ENCODE assay signal across 21 cellular contexts in genomic region chr1:230044729-230045128, GRCh38. TPM values are rescaled to one million over a fixed set of nuclear protein-coding genes. Genes with fewer than 3 reads are reported as not detected.
DNase-seq lines count a peak whose midpoint lies in the region; ATAC-seq and TF ChIP-seq lines count a peak whose summit lies in the region.
"Had no signal": no experiment of that assay in that cellular context is flagged by ENCODE, and none has a peak within 500 bp of the region (broad histone marks: within the 10 kb centered on the region; RNA-seq: fewer than 3 reads in every experiment).

No MANE protein-coding gene starts in this region.

- no peaks in the 10 kb centered on the region for H3K9me3 ChIP-seq in BLaER1
- no peaks in the 10 kb centered on the region for H3K9me3 ChIP-seq in IMR-90 (ENCODE audit: control insufficient read depth, insufficient read depth, low read length)
- no peaks in the 10 kb centered on the region for H3K9me3 ChIP-seq in neural progenitor cell (ENCODE audit: low read depth)
- H3K9me3 ChIP-seq in suprapubic skin: no peaks in the 10 kb centered on the region
- H3K9me3 ChIP-seq: A549, Caco-2 had no signal

- H3K9ac ChIP-seq in BLaER1 (no peak overlapping the region), IMR-90 (ENCODE audit: low read depth, low read length) (no peak overlapping the region), neural progenitor cell (no peak overlapping the region)

- H3K4me1 Mint-ChIP-seq in neural progenitor cell: peaks cover 7% of the 10 kb centered on the region
- H3K4me1 Mint-ChIP-seq: B cell had no signal

- H3K27me3 ChIP-seq in BLaER1 (no peaks in the 10 kb centered on the region), IMR-90 (ENCODE audit: control insufficient read depth, insufficient read depth, low read length) (peaks cover 14% of the 10 kb centered on the region), neural progenitor cell (no peaks in the 10 kb centered on the region), suprapubic skin (peaks cover 6% of the 10 kb centered on the region)

- intact Hi-C loops in IMR-90 (cut with micrococcal nuclease): no loop called here

- H3K27ac Mint-ChIP-seq in neural progenitor cell: peak overlapping the region; percentile 22
- H3K27ac Mint-ChIP-seq: B cell; CD4-positive, alpha-beta T cell; CD8-positive, alpha-beta T cell had no signal

- CTCF ChIA-PET in IMR-90 (lab: Yijun Ruan, JAX): no interaction called here

- H3K18ac ChIP-seq in IMR-90 (ENCODE audit: low read depth, low read length): no peak overlapping the region

- H2BK5ac ChIP-seq in IMR-90 (ENCODE audit: low read depth, low read length, poor library complexity, severe bottlenecking): no peak overlapping the region

- peaks cover 3% of the 10 kb centered on the region for H3K9me3 Mint-ChIP-seq in neural progenitor cell
- H3K9me3 Mint-ChIP-seq: CD4-positive, alpha-beta T cell; CD8-positive, alpha-beta T cell had no signal

- no peak overlapping the region for H2AFZ ChIP-seq in IMR-90 (replicated peaks; ENCODE audit: low read length, poor library complexity)
- H2AFZ ChIP-seq in neural progenitor cell (replicated peaks): no peak overlapping the region

- no peak overlapping the region for H3K27ac ChIP-seq in BLaER1
- no peak overlapping the region for H3K27ac ChIP-seq in IMR-90 (ENCODE audit: insufficient read depth, low read length)
- no peak overlapping the region for H3K27ac ChIP-seq in neural progenitor cell
- no peak overlapping the region for H3K27ac ChIP-seq in suprapubic skin
- H3K27ac ChIP-seq: 22Rv1, A549, C4-2B had no signal

- H2BK20ac ChIP-seq in IMR-90 (ENCODE audit: low read depth, low read length): no peak overlapping the region

- H4K5ac ChIP-seq in IMR-90 (ENCODE audit: low read depth, low read length): no peak overlapping the region

- no peak overlapping the region for H3K14ac ChIP-seq in IMR-90 (replicated peaks; ENCODE audit: low read depth, low read length)

- no peak for TF ChIP-seq RAD21 in IMR-90 (IDR thresholded peaks at IDR 0.05; ENCODE audit: low read length)

- H3K27me3 Mint-ChIP-seq in neural progenitor cell (ENCODE audit: insufficient read depth, low read depth): peaks cover 3% of the 10 kb centered on the region

- in situ Hi-C loops in IMR-90 (cut with MboI; ENCODE audit: low sequenced_read_pairs): loop anchor here (25.0 kb wide), 1 partner anchor 543 kb away; no protein-coding TSS in a partner anchor

- H3K4ac ChIP-seq in IMR-90 (ENCODE audit: low read depth, low read length): no peak overlapping the region

- H3K79me2 ChIP-seq in neural progenitor cell (ENCODE audit: low read depth): no peaks in the 10 kb centered on the region

- ATAC-seq in IMR-90 (ENCODE audit: low read depth) (no peak), HG03354 (IDR thresholded peaks at IDR 0.05; ENCODE audit: poor library complexity, severe bottlenecking, unreplicated experiment) (no peak)
- ATAC-seq: A549; CD8-positive, alpha-beta T cell; GM12878 had no signal

- no peak overlapping the region for H4K91ac ChIP-seq in IMR-90 (ENCODE audit: insufficient read depth, low read depth, low read length)

- no peaks in the 10 kb centered on the region for H3K36me3 ChIP-seq in BLaER1
- no peaks in the 10 kb centered on the region for H3K36me3 ChIP-seq in IMR-90 (ENCODE audit: control insufficient read depth, insufficient read depth, low read length)
- no peaks in the 10 kb centered on the region for H3K36me3 ChIP-seq in neural progenitor cell
- no peaks in the 10 kb centered on the region for H3K36me3 ChIP-seq in suprapubic skin

- H2AK9ac ChIP-seq in IMR-90 (replicated peaks; ENCODE audit: low read depth, low read length, poor library complexity): peak overlapping the region; percentile 42

- no TSS peak for BruUV-seq in IMR-90 (replicated peaks; lab: Mats Ljungman, UMichigan)

- dilution Hi-C loops in IMR-90 (cut with HindIII; ENCODE audit: low sequenced_read_pairs, unreplicated experiment): no loop called here

- no peaks in the 10 kb centered on the region for H3K79me1 ChIP-seq in IMR-90 (ENCODE audit: low read depth in 1 of 2, low read length in 2 of 2)

- POLR2A ChIA-PET in IMR-90 (lab: Charles Lee; ENCODE audit: unreplicated experiment): no interaction called here

- WGBS in IMR-90 (ENCODE audit: extremely low coverage in 2 of 2, insufficient read length in 1 of 2), 2 experiments: 70% methylated on average over 2 of the region's 7 CpGs; no CpG with 5 or more reads in 1 of the 2 experiments
- whole genome bisulfite sequencing in suprapubic skin: 83% methylated on average over 7 of the region's 7 CpGs

- H3K4me2 ChIP-seq in BLaER1: peak overlapping the region; percentile 40
- H3K4me2 ChIP-seq in IMR-90 (ENCODE audit: low read depth, low read length): no peak overlapping the region
- no peak overlapping the region for H3K4me2 ChIP-seq in neural progenitor cell
- H3K4me2 ChIP-seq: A549 had no signal

- H3F3A ChIP-seq in neural progenitor cell (ENCODE audit: low read depth): peaks cover 3% of the 10 kb centered on the region

- no peak for TF ChIP-seq EP300 in suprapubic skin (IDR thresholded peaks at IDR 0.05)

- no peak overlapping the region for H2AK5ac ChIP-seq in IMR-90 (ENCODE audit: low read depth, low read length)

- no peak for DNase-seq in IMR-90
- no peak for DNase-seq in neural progenitor cell (ENCODE audit: low spot score)
- DNase-seq in suprapubic skin (ENCODE audit: low spot score in 2 of 2): no peak
- DNase-seq in DMS153 treated with DMSO at 0.1 percent for 48 hours (lab: John Stamatoyannopoulos, UW; ENCODE audit: unreplicated experiment): no peak
- DNase-seq: AML-193; Caco-2; Calu3; CD4-positive, alpha-beta T cell; CD8-positive, alpha-beta T cell; DMS53; DMS79; DND-41; EL; GDM1 had no signal

- H4K20me1 ChIP-seq in BLaER1: no peaks in the 10 kb centered on the region
- H4K20me1 ChIP-seq in IMR-90 (ENCODE audit: insufficient read depth, low read length): no peaks in the 10 kb centered on the region
- H4K20me1 ChIP-seq in neural progenitor cell (ENCODE audit: low read depth): no peaks in the 10 kb centered on the region

- no peak overlapping the region for H2BK15ac ChIP-seq in IMR-90 (ENCODE audit: low read depth, low read length)

- no peak for TF ChIP-seq POLR2A in IMR-90 (IDR thresholded peaks at IDR 0.05; ENCODE audit: low read depth, low read length)
- no peak for TF ChIP-seq POLR2A in suprapubic skin (IDR thresholded peaks at IDR 0.05)

- no peak overlapping the region for H4K8ac ChIP-seq in IMR-90 (ENCODE audit: low read depth in 2 of 2, low read length in 2 of 2)

- TF ChIP-seq CTCF in IMR-90 (conservative IDR thresholded peaks at IDR 0.05; ENCODE audit: low read depth, low read length) (no peak), neural progenitor cell (IDR thresholded peaks at IDR 0.05) (no peak), suprapubic skin (IDR thresholded peaks at IDR 0.05) (no peak)

- no peak overlapping the region for H3K23ac ChIP-seq in IMR-90 (ENCODE audit: low read depth, low read length)

- H2BK120ac ChIP-seq in IMR-90 (ENCODE audit: low read depth, low read length): no peak overlapping the region

- H3K9me1 ChIP-seq in IMR-90 (ENCODE audit: insufficient read depth, low read length): no peaks in the 10 kb centered on the region

- no peak overlapping the region for H3K56ac ChIP-seq in IMR-90 (ENCODE audit: extremely low read depth, insufficient read depth, low read length)

- H3K36me3 Mint-ChIP-seq in neural progenitor cell: peaks cover 2% of the 10 kb centered on the region
- H3K36me3 Mint-ChIP-seq: CD8-positive, alpha-beta T cell had no signal

- H3K4me3 ChIP-seq in BLaER1 (no peak overlapping the region), IMR-90 (ENCODE audit: insufficient read depth, low read depth, low read length) (no peak overlapping the region), neural progenitor cell (no peak overlapping the region), suprapubic skin (no peak overlapping the region)
- H3K4me3 ChIP-seq: A549, GM12878 had no signal

- H3K4me3 Mint-ChIP-seq in neural progenitor cell: no peak overlapping the region
- H3K4me3 Mint-ChIP-seq: B cell; CD4-positive, alpha-beta T cell; CD8-positive, alpha-beta T cell had no signal

- H3K4me1 ChIP-seq in BLaER1 (peaks cover 12% of the 10 kb centered on the region), IMR-90 (ENCODE audit: control insufficient read depth, insufficient read depth, low read length) (no peaks in the 10 kb centered on the region), neural progenitor cell (peaks cover 11% of the 10 kb centered on the region), suprapubic skin (no peaks in the 10 kb centered on the region)
- H3K4me1 ChIP-seq: A549, Caco-2 had no signal

TF ChIP-seq in IMR-90, 13 proteins besides CTCF, POLR2A, EP300 and RAD21:
- TF ChIP-seq MAZ (IDR thresholded peaks at IDR 0.05; ENCODE audit: borderline replicate concordance, low read depth, low read length) (no peak), ELK1 (IDR thresholded peaks at IDR 0.05; ENCODE audit: borderline replicate concordance, low read depth, low read length) (no peak), MAFK (IDR thresholded peaks at IDR 0.05; ENCODE audit: low read depth, low read length) (no peak), SMC3 (IDR thresholded peaks at IDR 0.05; ENCODE audit: low read depth, low read length) (no peak)

RNA-seq across cellular contexts. Expression of gene GALNT2, which starts 22.3 kb away (rescaled TPM):
- total RNA-seq in IMR-90 (2012; rRNA removed): 50.4 and 58.6 TPM in 2 replicates
- 170 and 189 TPM in 2 replicates for polyA plus RNA-seq in IMR-90 (2012; rRNA removed)
- polyA plus RNA-seq in IMR-90 (2012; cell fraction: cytosol; rRNA removed): 173 and 231 TPM in 2 replicates
- 130 and 137 TPM in 2 replicates for polyA plus RNA-seq in IMR-90 (2012; cell fraction: nucleus; rRNA removed; ENCODE audit: low replicate concordance)
- 37.6 and 61.4 TPM in 2 replicates for total RNA-seq in neural progenitor cell (ENCODE audit: low replicate concordance)
- total RNA-seq in suprapubic skin: 10 to 100 TPM; 24.1 to 40.2 (median 36.4) TPM
